8 cellular contexts compared by ENCODE assay signal in the genomic region with DNA sequence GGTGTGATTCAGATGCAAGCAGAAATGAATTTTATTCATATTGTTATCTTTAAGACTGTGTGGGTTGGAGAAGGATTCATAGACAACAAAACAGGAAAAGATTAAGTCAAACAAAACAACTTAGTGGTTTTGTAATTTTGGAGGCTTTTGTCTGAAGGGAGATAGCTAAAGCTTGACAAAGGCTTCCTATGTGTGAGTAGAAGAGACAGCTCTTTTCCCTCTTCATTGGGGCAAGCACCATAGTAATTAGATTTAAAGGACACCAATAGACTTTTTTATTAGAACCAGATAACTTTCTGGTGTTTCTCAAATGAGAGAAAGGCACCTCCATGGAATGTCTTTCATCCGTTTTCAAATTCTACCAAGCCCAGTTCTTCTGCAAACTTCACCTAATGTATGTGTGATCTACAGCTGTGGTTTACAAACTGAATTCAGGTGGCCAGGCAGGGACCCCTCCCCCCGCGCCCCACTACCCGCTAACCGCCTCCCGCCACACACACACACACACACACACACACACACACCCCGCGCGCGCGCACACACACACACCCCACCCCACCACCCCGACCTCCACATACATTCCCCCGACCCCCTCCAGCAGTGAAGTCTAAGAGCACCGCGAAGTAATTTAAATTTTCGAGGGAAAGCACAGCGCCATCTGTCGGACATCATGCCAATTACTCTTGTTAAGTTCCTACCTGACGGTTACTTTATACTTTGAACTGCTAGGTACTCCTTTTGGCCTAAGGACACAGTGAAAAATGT. TPM values are rescaled to one million over a fixed set of nuclear protein-coding genes. Genes with fewer than 3 reads are reported as not detected.
DNase-seq lines count a peak whose midpoint lies in the region; ATAC-seq, FAIRE-seq and TF ChIP-seq lines count a peak whose summit lies in the region.

No MANE protein-coding gene starts in this region.

- peak; percentile 46 for FAIRE-seq in D721Med (lab: Jason Lieb, UNC)

- TF ChIP-seq CTCF in D721Med (IDR thresholded peaks at IDR 0.05; ENCODE audit: insufficient read depth, missing control alignments), result peak; percentile 70

- peak; percentile 52 for DNase-seq in D721Med (ENCODE audit: insufficient read length, low spot score)
- peak; percentile 76 for DNase-seq in LoVo (ENCODE audit: low spot score)
- DNase-seq in activated CD4-positive, alpha-beta T cell treated with anti-CD3 and anti-CD28 coated beads for 48 hours, result peak; percentile 74
- DNase-seq in dermis microvascular lymphatic vessel endothelial cell (ENCODE audit: low read depth in 2 of 2), result peak; percentile 48 to 81
- peak; percentile 75 to 80 for DNase-seq in lung microvascular endothelial cell (ENCODE audit: low read depth in 2 of 2)
- peak; percentile 30 to 43 for DNase-seq in stimulated activated CD8-positive, alpha-beta memory T cell treated with anti-CD3 and anti-CD28 coated beads, Interleukin-2, amount 100 ng/mL, for 1 hour (ENCODE audit: low read depth in 2 of 2)
- DNase-seq in T1000 (lab: John Stamatoyannopoulos, UW), result no peak

- ATAC-seq in GM21576 (IDR thresholded peaks at IDR 0.05; ENCODE audit: unreplicated experiment), result peak; percentile 80

RNA-seq across cellular contexts. Expression of a gene that starts 31.7 kb away (rescaled TPM):
- total RNA-seq in dermis microvascular lymphatic vessel endothelial cell (0.13 and 0.89 TPM in 2 replicates), lung microvascular endothelial cell (0.22 TPM in 1 of 2 replicates, not detected in the other)
